Comparison of ENCODE assay signal across 37 cellular contexts in the genomic region with DNA sequence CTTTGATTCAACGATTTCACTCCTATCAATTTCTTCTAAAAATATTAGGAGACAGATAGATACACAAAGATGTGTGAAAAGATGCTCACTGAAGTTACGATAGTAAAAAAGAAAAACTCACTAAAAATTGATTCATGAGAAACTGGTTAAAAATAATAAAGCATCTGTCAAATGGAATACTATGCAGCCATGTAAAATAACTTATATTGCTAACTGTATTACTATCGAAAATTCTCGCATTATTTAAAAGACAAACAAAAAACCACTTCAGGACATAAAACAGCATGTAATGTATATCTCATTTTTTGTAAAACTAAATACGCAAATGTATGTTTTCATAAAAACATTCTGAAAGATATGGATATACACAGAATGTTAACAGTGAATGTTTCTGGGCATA. TPM values are rescaled to one million over a fixed set of nuclear protein-coding genes. Genes with fewer than 3 reads are reported as not detected.
"Had no signal": no experiment of that assay in that cellular context is flagged by ENCODE, and none has a peak within 500 bp of the region (broad histone marks: within the 10 kb centered on the region; RNA-seq: fewer than 3 reads in every experiment).

No MANE protein-coding gene starts in this region.

- H3K36me3 ChIP-seq: cardiac muscle cell had no signal

- H3K4me1 Mint-ChIP-seq: central memory CD8-positive, alpha-beta T cell had no signal

- H3K27ac Mint-ChIP-seq: activated B cell treated with CpG ODN at 0.5 μM for 24 hours; activated CD4-positive, alpha-beta memory T cell treated with anti-CD3 and anti-CD28 coated beads for 36 hours; activated CD4-positive, alpha-beta T cell treated with anti-CD3 and anti-CD28 coated beads, Interleukin-2, amount 10 ng/mL, durations not matched to agents 24 days and 14 days; activated CD8-positive, alpha-beta T cell treated with anti-CD3 and anti-CD28 coated beads for 36 hours; activated naive CD4-positive, alpha-beta T cell treated with anti-CD3 and anti-CD28 coated beads, Interleukin-2, amount 10 ng/mL, durations not matched to agents 7 days and 5 days; activated naive CD4-positive, alpha-beta T cell treated with anti-CD3 and anti-CD28 coated beads, Interleukin-2, amount 50 U/mL, for 24 hours; activated naive CD8-positive, alpha-beta T cell; activated naive CD8-positive, alpha-beta T cell treated with anti-CD3 and anti-CD28 coated beads, Interleukin-2, amount 10 ng/mL, durations not matched to agents 7 days and 5 days; activated naive CD8-positive, alpha-beta T cell treated with anti-CD3 and anti-CD28 coated beads, Interleukin-2, amount 50 U/mL, for 24 hours; activated T-helper 2 cell treated with anti-CD3 and anti-CD28 coated beads, Interferon-gamma antibody, Interleukin-2, Interleukin-4, amounts not matched to agents 10 μg/mL and 5 μg/mL and 100 μg/mL, durations not matched to agents 14 hours and 24 hours and 36 hours; T-helper 2 cell treated with Interferon-gamma antibody and Interleukin-4, amounts not matched to agents 5 μg/mL and 100 μg/mL, for 36 hours had no signal

- H3K4me3 ChIP-seq: ascending aorta, cardiac muscle cell had no signal

- H3K36me3 Mint-ChIP-seq: activated CD4-positive, alpha-beta memory T cell treated with anti-CD3 and anti-CD28 coated beads for 36 hours; activated naive CD4-positive, alpha-beta T cell treated with anti-CD3 and anti-CD28 coated beads, Interleukin-2, amount 50 U/mL, for 24 hours; activated naive CD8-positive, alpha-beta T cell had no signal

- H3K27me3 ChIP-seq: ascending aorta, cardiac muscle cell had no signal

- H3K27ac ChIP-seq: ascending aorta, cardiac muscle cell, VCaP had no signal

- H3K9me3 Mint-ChIP-seq: activated CD4-positive, alpha-beta T cell treated with anti-CD3 and anti-CD28 coated beads, Interleukin-2, amount 10 ng/mL, durations not matched to agents 24 days and 14 days; activated CD8-positive, alpha-beta T cell treated with anti-CD3 and anti-CD28 coated beads for 36 hours; activated naive CD4-positive, alpha-beta T cell treated with anti-CD3 and anti-CD28 coated beads, Interleukin-2, amount 10 ng/mL, durations not matched to agents 7 days and 5 days; activated naive CD4-positive, alpha-beta T cell treated with anti-CD3 and anti-CD28 coated beads, Interleukin-2, amount 50 U/mL, for 24 hours; activated naive CD8-positive, alpha-beta T cell treated with anti-CD3 and anti-CD28 coated beads, Interleukin-2, amount 10 ng/mL, durations not matched to agents 7 days and 5 days; activated naive CD8-positive, alpha-beta T cell treated with anti-CD3 and anti-CD28 coated beads, Interleukin-2, amount 50 U/mL, for 24 hours; activated T-helper 2 cell treated with anti-CD3 and anti-CD28 coated beads, Interferon-gamma antibody, Interleukin-2, Interleukin-4, amounts not matched to agents 10 μg/mL and 5 μg/mL and 100 μg/mL, durations not matched to agents 14 hours and 24 hours and 36 hours; central memory CD8-positive, alpha-beta T cell; T-helper 2 cell treated with Interferon-gamma antibody and Interleukin-4, amounts not matched to agents 5 μg/mL and 100 μg/mL, for 36 hours had no signal

- DNase-seq: activated B cell treated with CpG ODN at 0.5 μM for 24 hours; activated CD4-positive, alpha-beta memory T cell treated with anti-CD3 and anti-CD28 coated beads for 36 hours; activated CD4-positive, alpha-beta T cell treated with anti-CD3 and anti-CD28 coated beads for 4 hours; activated CD4-positive, alpha-beta T cell treated with anti-CD3 and anti-CD28 coated beads, Interleukin-2, amount 10 ng/mL, durations not matched to agents 24 days and 14 days; activated CD4-positive, alpha-beta T cell treated with anti-CD3 and anti-CD28 coated beads, Interleukin-2, amount 50 U/mL, for 1 hour; activated CD4-positive, alpha-beta T cell treated with anti-CD3 and anti-CD28 coated beads, Interleukin-2, amount 50 U/mL, for 4 hours; activated CD4-positive, CD25-positive, alpha-beta regulatory T cell treated with anti-CD3 and anti-CD28 coated beads, Interleukin-2, amount 50 U/mL, for 72 hours; activated CD8-positive, alpha-beta memory T cell treated with anti-CD3 and anti-CD28 coated beads, Interleukin-2, amount 50 U/mL, for 4 hours; activated CD8-positive, alpha-beta T cell treated with anti-CD3 and anti-CD28 coated beads for 36 hours; activated effector memory CD4-positive, alpha-beta T cell treated with Interleukin-2 at 50 U/mL for 16 hours; activated gamma-delta T cell; activated naive CD4-positive, alpha-beta T cell treated with anti-CD3 and anti-CD28 coated beads, Interleukin-2, amount 10 ng/mL, durations not matched to agents 7 days and 5 days; activated naive CD4-positive, alpha-beta T cell treated with Interleukin-2 at 50 U/mL for 16 hours; activated naive CD8-positive, alpha-beta T cell treated with anti-CD3 and anti-CD28 coated beads, Interleukin-2, amount 10 ng/mL, durations not matched to agents 7 days and 5 days; activated naive CD8-positive, alpha-beta T cell treated with anti-CD3 and anti-CD28 coated beads, Interleukin-2, amount 50 U/mL, for 24 hours; activated T-cell treated with anti-CD3 and anti-CD28 coated beads for 4 hours; activated T-cell treated with anti-CD3 and anti-CD28 coated beads, Interleukin-2, amount 50 U/mL, for 1 hour; activated T-cell treated with anti-CD3 and anti-CD28 coated beads, Interleukin-2, amount 50 U/mL, for 4 hours; amygdala; anterior cingulate cortex; caudate nucleus; cerebellar nuclear complex; T-helper 2 cell; T-helper 9 cell had no signal

- FAIRE-seq: bronchial epithelial cell, TTC549 had no signal

- H3K27me3 Mint-ChIP-seq: activated B cell treated with CpG ODN at 0.5 μM for 24 hours; activated CD4-positive, alpha-beta T cell treated with anti-CD3 and anti-CD28 coated beads, Interleukin-2, amount 10 ng/mL, durations not matched to agents 24 days and 14 days had no signal

- H3K9me3 ChIP-seq: ascending aorta had no signal

- H3K4me3 Mint-ChIP-seq: activated B cell treated with CpG ODN at 0.5 μM for 24 hours; activated CD4-positive, alpha-beta memory T cell treated with anti-CD3 and anti-CD28 coated beads for 36 hours; activated CD4-positive, alpha-beta T cell treated with anti-CD3 and anti-CD28 coated beads, Interleukin-2, amount 10 ng/mL, durations not matched to agents 24 days and 14 days; activated CD8-positive, alpha-beta T cell treated with anti-CD3 and anti-CD28 coated beads for 36 hours; activated naive CD4-positive, alpha-beta T cell treated with anti-CD3 and anti-CD28 coated beads, Interleukin-2, amount 10 ng/mL, durations not matched to agents 7 days and 5 days; activated naive CD4-positive, alpha-beta T cell treated with anti-CD3 and anti-CD28 coated beads, Interleukin-2, amount 50 U/mL, for 24 hours; activated naive CD8-positive, alpha-beta T cell; activated naive CD8-positive, alpha-beta T cell treated with anti-CD3 and anti-CD28 coated beads, Interleukin-2, amount 10 ng/mL, durations not matched to agents 7 days and 5 days; activated naive CD8-positive, alpha-beta T cell treated with anti-CD3 and anti-CD28 coated beads, Interleukin-2, amount 50 U/mL, for 24 hours; activated T-cell treated with anti-CD3 and anti-CD28 coated beads, Interleukin-2, amount 50 U/mL, for 4 hours; brain; central memory CD8-positive, alpha-beta T cell; T-helper 2 cell treated with Interferon-gamma antibody and Interleukin-4, amounts not matched to agents 5 μg/mL and 100 μg/mL, for 36 hours had no signal

RNA-seq across cellular contexts. Expression of a gene that starts 33.4 kb away (rescaled TPM):
- total RNA-seq: activated B cell treated with CpG ODN at 0.5 μM for 24 hours; activated CD4-positive, alpha-beta memory T cell treated with anti-CD3 and anti-CD28 coated beads for 36 hours; activated CD4-positive, alpha-beta T cell treated with anti-CD3 and anti-CD28 coated beads, Interleukin-2, amount 10 ng/mL, durations not matched to agents 24 days and 14 days; activated CD8-positive, alpha-beta memory T cell treated with anti-CD3 and anti-CD28 coated beads for 36 hours; activated CD8-positive, alpha-beta T cell treated with anti-CD3 and anti-CD28 coated beads for 36 hours; activated naive CD8-positive, alpha-beta T cell treated with anti-CD3 and anti-CD28 coated beads, Interleukin-2, amount 10 ng/mL, durations not matched to agents 7 days and 5 days; activated T-cell treated with anti-CD3 and anti-CD28 coated beads, Interleukin-2, amount 50 U/mL, for 4 hours; activated T-helper 2 cell treated with anti-CD3 and anti-CD28 coated beads, Interferon-gamma antibody, Interleukin-2, Interleukin-4, amounts not matched to agents 10 μg/mL and 5 μg/mL and 100 μg/mL, durations not matched to agents 14 hours and 24 hours and 36 hours; ascending aorta; bronchial epithelial cell; cardiac muscle cell; chondrocyte had no signal
